10 cellular contexts compared by ENCODE assay signal in the genomic region with DNA sequence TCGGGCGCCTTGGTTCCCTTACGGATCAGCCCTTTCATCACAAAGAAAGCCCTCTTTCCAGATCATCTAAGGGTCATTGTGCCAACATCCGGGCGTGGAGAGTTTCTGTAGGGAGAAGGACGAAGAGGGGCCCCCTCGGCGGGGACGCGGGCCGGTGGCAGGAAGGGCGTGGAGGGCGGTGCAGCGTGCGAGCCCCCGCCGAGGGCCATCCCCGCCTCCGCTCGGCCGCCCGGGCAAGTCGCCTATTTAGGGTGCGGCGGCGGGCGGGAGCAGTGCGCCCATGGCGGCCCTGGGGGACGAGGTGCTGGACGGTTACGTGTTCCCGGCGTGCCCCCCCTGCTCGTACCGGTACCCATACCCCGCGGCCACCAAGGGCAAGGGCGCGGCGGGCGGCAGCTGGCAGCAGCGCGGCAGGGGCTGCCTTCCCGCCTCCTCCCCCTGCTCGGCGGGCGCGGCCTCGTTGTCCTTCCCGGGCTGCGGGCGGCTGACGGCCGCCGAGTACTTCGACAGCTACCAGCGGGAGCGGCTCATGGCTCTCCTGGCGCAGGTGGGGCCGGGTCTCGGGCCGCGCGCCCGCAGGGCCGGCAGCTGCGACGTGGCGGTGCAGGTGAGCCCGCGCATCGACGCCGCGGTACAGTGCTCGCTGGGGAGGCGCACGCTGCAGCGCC. TPM values are rescaled to one million over a fixed set of nuclear protein-coding genes. Genes with fewer than 3 reads are reported as not detected.
DNase-seq lines count a peak whose midpoint lies in the region; ATAC-seq and TF ChIP-seq lines count a peak whose summit lies in the region.
"Had no signal": no experiment of that assay in that cellular context is flagged by ENCODE, and none has a peak within 500 bp of the region (broad histone marks: within the 10 kb centered on the region; RNA-seq: fewer than 3 reads in every experiment).

A gene with protein sequence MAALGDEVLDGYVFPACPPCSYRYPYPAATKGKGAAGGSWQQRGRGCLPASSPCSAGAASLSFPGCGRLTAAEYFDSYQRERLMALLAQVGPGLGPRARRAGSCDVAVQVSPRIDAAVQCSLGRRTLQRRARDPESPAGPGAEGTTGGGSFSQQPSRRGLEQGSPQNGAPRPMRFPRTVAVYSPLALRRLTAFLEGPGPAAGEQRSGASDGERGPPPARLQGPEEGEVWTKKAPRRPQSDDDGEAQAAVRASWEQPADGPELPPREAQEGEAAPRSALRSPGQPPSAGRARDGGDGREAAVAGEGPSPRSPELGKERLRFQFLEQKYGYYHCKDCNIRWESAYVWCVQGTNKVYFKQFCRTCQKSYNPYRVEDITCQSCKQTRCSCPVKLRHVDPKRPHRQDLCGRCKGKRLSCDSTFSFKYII (plus strand): TSS at position 241 of the 668 bp plus-strand sequence. CDS start 40 bp downstream, at position 281.

- TF ChIP-seq POLR2A in transverse colon (IDR thresholded peaks at IDR 0.05) = no peak

- TF ChIP-seq CTCF in astrocyte of the cerebellum (IDR thresholded peaks at IDR 0.05; ENCODE audit: low read depth, low read length, missing control alignments) = no peak
- no peak for TF ChIP-seq CTCF in left lung (IDR thresholded peaks at IDR 0.05)
- TF ChIP-seq CTCF in transverse colon (IDR thresholded peaks at IDR 0.05) = no peak

- H3K4me3 ChIP-seq in astrocyte of the cerebellum (ENCODE audit: low read depth, low read length) (peak within 1 kb of the TSS; percentile 21), left lung (peak within 1 kb of the TSS; percentile 8 to 25), transverse colon (peak within 1 kb of the TSS in 3 of 4 donors; percentile 3 to 38 (median 30))

- H3K27me3 ChIP-seq in left lung (peaks cover 66 to 73% of the 10 kb centered on the region in 2 donors), transverse colon (peaks cover 72% of the 10 kb centered on the region)

- 11% methylated on average over 31 of the region's 80 CpGs; no CpG with 5 or more reads in 1 of the 2 donors for WGBS in transverse colon (ENCODE audit: low coverage in 1 of 2), 2 donors

- H3K4me1 ChIP-seq in left lung (peaks cover 0 to 19% of the 10 kb centered on the region in 2 donors), transverse colon (peaks cover 0 to 16% (median 10%) of the 10 kb centered on the region in 4 donors)

- H3K27ac ChIP-seq in left lung = no peak within 1 kb of the TSS
- H3K27ac ChIP-seq in transverse colon = no peak within 1 kb of the TSS

- peaks cover 31% of the 10 kb centered on the region for H3K27me3 Mint-ChIP-seq in activated naive CD4-positive, alpha-beta T cell treated with anti-CD3 and anti-CD28 coated beads, Interleukin-2, amount 50 U/mL, for 24 hours

- H3K27ac Mint-ChIP-seq in activated naive CD4-positive, alpha-beta T cell treated with anti-CD3 and anti-CD28 coated beads, Interleukin-2, amount 50 U/mL, for 24 hours = no peak within 1 kb of the TSS

- DNase-seq in activated naive CD4-positive, alpha-beta T cell treated with Interleukin-2 at 50 U/mL for 16 hours = no peak
- no peak for DNase-seq in astrocyte of the cerebellum (ENCODE audit: low read depth)
- DNase-seq in left lung = peak in 1 of 2 donors; percentile 82
- DNase-seq in transverse colon = no peak
- DNase-seq in stimulated activated naive CD4-positive, alpha-beta T cell (lab: John Stamatoyannopoulos, UW) = no peak
- no peak for DNase-seq in DMS114 treated with DMSO at 0.1 percent for 48 hours (lab: John Stamatoyannopoulos, UW; ENCODE audit: unreplicated experiment)
- DNase-seq: amygdala, DND-41 had no signal

- no peaks in the 10 kb centered on the region for H3K4me1 Mint-ChIP-seq in activated naive CD4-positive, alpha-beta T cell treated with anti-CD3 and anti-CD28 coated beads, Interleukin-2, amount 50 U/mL, for 24 hours

- in situ Hi-C loops in astrocyte of the cerebellum (cut with HindIII; ENCODE audit: low sequenced_read_pairs) (no loop called here), transverse colon (cut with MboI; ENCODE audit: low pct_ligation_motif_present in 1 of 4, low pct_unique_long_range_greater_than_20kb in 1 of 4, low sequenced_read_pairs in 3 of 4) (loop anchor here in 1 of 4 donors (25.0 kb wide), 1 partner anchor 178 kb away; no protein-coding TSS in a partner anchor)

- no peak for TF ChIP-seq EP300 in transverse colon (IDR thresholded peaks at IDR 0.05; ENCODE audit: low read depth)

- H3K36me3 ChIP-seq in left lung (no peaks in the 10 kb centered on the region), transverse colon (no peaks in the 10 kb centered on the region)

- H3K4me3 Mint-ChIP-seq in activated naive CD4-positive, alpha-beta T cell treated with anti-CD3 and anti-CD28 coated beads, Interleukin-2, amount 50 U/mL, for 24 hours = peak within 1 kb of the TSS; percentile 59

- no peaks in the 10 kb centered on the region for H3K9me3 ChIP-seq in left lung
- no peaks in the 10 kb centered on the region for H3K9me3 ChIP-seq in transverse colon

- ATAC-seq in left lung (peak; percentile 11), GM21717 (IDR thresholded peaks at IDR 0.05; ENCODE audit: unreplicated experiment) (no peak)

- no peaks in the 10 kb centered on the region for H3K36me3 Mint-ChIP-seq in activated naive CD4-positive, alpha-beta T cell treated with anti-CD3 and anti-CD28 coated beads, Interleukin-2, amount 50 U/mL, for 24 hours

- intact Hi-C loops in left lung (cut with DNase I) (no loop called here), transverse colon (cut with DNase I; ENCODE audit: low total_unique reads) (no loop called here)

- H3K9me3 Mint-ChIP-seq in activated naive CD4-positive, alpha-beta T cell treated with anti-CD3 and anti-CD28 coated beads, Interleukin-2, amount 50 U/mL, for 24 hours = no peaks in the 10 kb centered on the region

RNA-seq across cellular contexts. Expression of the gene that starts here (rescaled TPM):
- total RNA-seq in left lung (under 1 TPM; 0.18 to 0.23 TPM), transverse colon (not detected)

Comparison
In these comparisons a context has a peak if more than half of its experiments do, and no peak if none do; other contexts are left out.
1. Peak in ATAC-seq and H3K4me3 ChIP-seq in left lung; RNA of the gene not detected or under 1 TPM.